In genomic region chr10:55410415-55410885, GRCh38 we compare ENCODE assay signal across 8 cellular contexts.
DNase-seq lines count a peak whose midpoint lies in the region; ATAC-seq and TF ChIP-seq lines count a peak whose summit lies in the region.

No MANE protein-coding gene starts in this region.

- H3K4me3 ChIP-seq in epithelial cell of esophagus (ENCODE audit: low read length): no peak overlapping the region
- H3K4me3 ChIP-seq in neural cell (ENCODE audit: low read length): no peak overlapping the region

- H3K9me2 ChIP-seq in neural cell (ENCODE audit: insufficient read depth, low read length): no peaks in the 10 kb centered on the region

- no peaks in the 10 kb centered on the region for H3K36me3 ChIP-seq in neural cell (ENCODE audit: insufficient read depth, low read length)

- no peak overlapping the region for H3K4me2 ChIP-seq in neural cell (ENCODE audit: low read length)

- H3K9me3 ChIP-seq in neural cell (ENCODE audit: low read length): no peaks in the 10 kb centered on the region

- no peak for TF ChIP-seq EP300 in neural cell (conservative IDR thresholded peaks at IDR 0.05; ENCODE audit: poor library complexity, severe bottlenecking)

- in situ Hi-C loops in GM13976 (cut with MboI; ENCODE audit: low sequenced_read_pairs, unreplicated experiment): no loop called here

- H4K20me1 ChIP-seq in neural cell (ENCODE audit: insufficient read depth): no peaks in the 10 kb centered on the region

- peak overlapping the region; percentile 20 for H3K9ac ChIP-seq in neural cell (ENCODE audit: low read length)

- peak; percentile 82 for DNase-seq in DMS53 (lab: John Stamatoyannopoulos, UW)
- peak; percentile 18 for DNase-seq in NCI-H524 treated with DMSO at 0.1 percent for 48 hours (lab: John Stamatoyannopoulos, UW)
- DNase-seq in epithelial cell of esophagus (ENCODE audit: low read depth): peak; percentile 36
- no peak for DNase-seq in NCI-H2107 treated with DMSO at 0.1 percent for 48 hours (lab: John Stamatoyannopoulos, UW; ENCODE audit: unreplicated experiment)
- no peak for DNase-seq in GM13976 (ENCODE audit: low spot score)

- H3K27me3 ChIP-seq in neural cell (ENCODE audit: insufficient read depth, low read depth, low read length): no peaks in the 10 kb centered on the region

- no peak overlapping the region for H2AFZ ChIP-seq in neural cell (ENCODE audit: low read depth, low read length)

- ATAC-seq in GM19324 (IDR thresholded peaks at IDR 0.05; ENCODE audit: low FRiP score, unreplicated experiment) (no peak), GM21367 (IDR thresholded peaks at IDR 0.05; ENCODE audit: unreplicated experiment) (no peak)

- H3K79me2 ChIP-seq in neural cell (replicated peaks; ENCODE audit: insufficient read depth, low read length): no peaks in the 10 kb centered on the region

- peak; percentile 8 for TF ChIP-seq CTCF in epithelial cell of esophagus (IDR thresholded peaks at IDR 0.05; ENCODE audit: insufficient read depth, low read depth, low read length, missing control alignments)
- TF ChIP-seq CTCF in neural cell (IDR thresholded peaks at IDR 0.05; ENCODE audit: poor library complexity, severe bottlenecking): peak; percentile 40
- no peak for TF ChIP-seq CTCF in GM13976 (IDR thresholded peaks at IDR 0.05; ENCODE audit: borderline replicate concordance, control extremely low read depth, extremely low read depth, insufficient read depth, missing control alignments)

- peak overlapping the region; percentile 44 for H3K27ac ChIP-seq in neural cell (ENCODE audit: low read length)

- peak; percentile 54 for TF ChIP-seq RAD21 in neural cell (conservative IDR thresholded peaks at IDR 0.05)

- no peaks in the 10 kb centered on the region for H3F3A ChIP-seq in neural cell (ENCODE audit: insufficient read depth, low read length, poor library complexity, severe bottlenecking)

TF ChIP-seq in neural cell, 6 proteins besides CTCF, POLR2A, EP300 and RAD21:
- TF ChIP-seq MXI1 (conservative IDR thresholded peaks at IDR 0.05; ENCODE audit: poor library complexity, severe bottlenecking) (no peak), SMC3 (conservative IDR thresholded peaks at IDR 0.05; ENCODE audit: poor library complexity) (peak; percentile 43), REST (IDR thresholded peaks at IDR 0.05; ENCODE audit: borderline replicate concordance) (no peak), POLR2AphosphoS5 (IDR thresholded peaks at IDR 0.05) (peak; percentile 19), TAF1 (IDR thresholded peaks at IDR 0.05; ENCODE audit: low read depth) (no peak), EZH2 (IDR thresholded peaks at IDR 0.05; ENCODE audit: borderline replicate concordance, insufficient read depth, low read length, poor library complexity, severe bottlenecking) (no peak)

Comparison
In these comparisons a context has a peak if more than half of its experiments do, and no peak if none do; other contexts are left out.
1. DNase-seq: peak in DMS53 (single experiment), NCI-H524 treated with DMSO at 0.1 percent for 48 hours (single experiment) and epithelial cell of esophagus (single experiment); none in NCI-H2107 treated with DMSO at 0.1 percent for 48 hours (single experiment) and GM13976 (single experiment).